Comparison of ENCODE assay signal across 20 cellular contexts in the genomic region with DNA sequence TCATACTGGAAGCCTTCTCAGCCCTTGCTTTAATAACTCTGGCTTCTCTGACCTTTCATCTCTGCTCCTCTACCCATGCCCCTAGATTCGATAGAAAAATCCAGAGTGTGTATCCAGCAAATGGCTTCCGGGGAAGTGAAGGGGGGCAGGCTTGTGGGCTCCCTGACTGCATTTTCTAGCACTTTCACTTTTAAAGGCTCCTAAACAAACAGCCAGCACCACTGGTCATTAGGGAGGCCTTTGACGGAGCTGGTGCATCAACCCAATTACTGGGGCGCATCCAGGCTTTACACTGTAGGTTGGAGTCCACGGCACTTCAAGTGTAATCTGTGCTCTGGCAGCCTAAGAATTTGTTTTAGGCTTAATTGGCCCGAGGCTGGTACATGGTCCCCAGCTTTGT.
DNase-seq lines count a peak whose midpoint lies in the region; ATAC-seq and TF ChIP-seq lines count a peak whose summit lies in the region.
"Had no signal": no experiment of that assay in that cellular context is flagged by ENCODE, and none has a peak within 500 bp of the region (broad histone marks: within the 10 kb centered on the region; RNA-seq: fewer than 3 reads in every experiment).

No MANE protein-coding gene starts in this region.

- intact Hi-C loops in Right ventricle myocardium inferior (cut with DNase I) (no loop called here), cardiac septum (cut with DNase I) (no loop called here)

- H3K27me3 Mint-ChIP-seq in osteocyte (ENCODE audit: unreplicated experiment) = no peaks in the 10 kb centered on the region
- H3K27me3 Mint-ChIP-seq: activated CD8-positive, alpha-beta memory T cell treated with anti-CD3 and anti-CD28 coated beads, Interleukin-2, amount 10 ng/mL, durations not matched to agents 7 days and 5 days had no signal

- H3K4me1 Mint-ChIP-seq in osteocyte (ENCODE audit: unreplicated experiment) = peaks cover 15% of the 10 kb centered on the region
- H3K4me1 Mint-ChIP-seq: activated CD8-positive, alpha-beta memory T cell treated with anti-CD3 and anti-CD28 coated beads, Interleukin-2, amount 10 ng/mL, durations not matched to agents 7 days and 5 days; CD14-positive monocyte; immature natural killer cell had no signal

- ATAC-seq in Right ventricle myocardium inferior (peak; percentile 13), HG03442 (IDR thresholded peaks at IDR 0.05; ENCODE audit: unreplicated experiment) (no peak)
- ATAC-seq: activated CD8-positive, alpha-beta memory T cell treated with anti-CD3 and anti-CD28 coated beads, Interleukin-2, amount 10 ng/mL, durations not matched to agents 7 days and 5 days had no signal

- DNase-seq in Right ventricle myocardium inferior (ENCODE audit: missing footprints) (no peak), cardiac septum (ENCODE audit: low spot score) (no peak), fibroblast of villous mesenchyme (ENCODE audit: low read depth) (peak; percentile 13), osteocyte (ENCODE audit: extremely low spot score, unreplicated experiment) (no peak), SIG-M5 (lab: John Stamatoyannopoulos, UW) (no peak), occipital lobe (lab: John Stamatoyannopoulos, UW) (no peak), NCI-H1105 (lab: John Stamatoyannopoulos, UW) (no peak)
- DNase-seq: activated CD4-positive, CD25-positive, alpha-beta regulatory T cell treated with anti-CD3 and anti-CD28 coated beads, Interleukin-2, amount 50 U/mL, for 72 hours; activated CD8-positive, alpha-beta memory T cell treated with anti-CD3 and anti-CD28 coated beads, Interleukin-2, amount 10 ng/mL, durations not matched to agents 7 days and 5 days; activated effector memory CD4-positive, alpha-beta T cell treated with anti-CD3 and anti-CD28 coated beads, Interleukin-2, amount 50 U/mL, for 16 hours; H7; immature natural killer cell; NCI-H2029 treated with DMSO at 0.1 percent for 48 hours; NCI-H510A treated with DMSO at 0.1 percent for 48 hours; small intestine; stimulated activated CD4-positive, alpha-beta T cell treated with anti-CD3 and anti-CD28 coated beads, Interleukin-4, amount 100 ng/mL, for 4 hours; stimulated activated CD8-positive, alpha-beta memory T cell treated with anti-CD3 and anti-CD28 coated beads, Interleukin-4, amount 100 ng/mL, for 48 hours had no signal

- no peaks in the 10 kb centered on the region for H3K36me3 Mint-ChIP-seq in osteocyte (ENCODE audit: unreplicated experiment)
- H3K36me3 Mint-ChIP-seq: activated CD8-positive, alpha-beta memory T cell treated with anti-CD3 and anti-CD28 coated beads, Interleukin-2, amount 10 ng/mL, durations not matched to agents 7 days and 5 days; CD14-positive monocyte; immature natural killer cell had no signal

- no peak overlapping the region for H3K4me3 ChIP-seq in fibroblast of villous mesenchyme (ENCODE audit: low read depth, low read length)
- H3K4me3 ChIP-seq: SJSA1 had no signal

- H3K27ac Mint-ChIP-seq in osteocyte (ENCODE audit: unreplicated experiment) = peak overlapping the region; percentile 32
- H3K27ac Mint-ChIP-seq: activated CD8-positive, alpha-beta memory T cell treated with anti-CD3 and anti-CD28 coated beads, Interleukin-2, amount 10 ng/mL, durations not matched to agents 7 days and 5 days; CD14-positive monocyte; immature natural killer cell had no signal

- H3K9me3 Mint-ChIP-seq in osteocyte (ENCODE audit: unreplicated experiment) = peaks cover 24% of the 10 kb centered on the region

- peak overlapping the region; percentile 14 for H3K4me3 Mint-ChIP-seq in osteocyte (ENCODE audit: unreplicated experiment)
- H3K4me3 Mint-ChIP-seq: activated CD8-positive, alpha-beta memory T cell treated with anti-CD3 and anti-CD28 coated beads, Interleukin-2, amount 10 ng/mL, durations not matched to agents 7 days and 5 days; CD14-positive monocyte; immature natural killer cell had no signal

- TF ChIP-seq CTCF in fibroblast of villous mesenchyme (IDR thresholded peaks at IDR 0.05; ENCODE audit: insufficient read depth, low read depth, low read length) (no peak), osteocyte (IDR thresholded peaks at IDR 0.05) (no peak)
